Comparison of ENCODE assay signal across 8 cellular contexts in genomic region chr17:57577751-57578607, GRCh38.
A peak's percentile ranks its signal among the peaks of the same experiment; 100 is the strongest.
DNase-seq lines count a peak whose midpoint lies in the region; ATAC-seq, FAIRE-seq and TF ChIP-seq lines count a peak whose summit lies in the region.

No MANE protein-coding gene starts in this region.

- peak overlapping the region in 2 of 4 donors; percentile 2 to 16 for H3K4me3 ChIP-seq in Peyer's patch
- H3K4me3 ChIP-seq in gastrocnemius medialis = peak overlapping the region; percentile 1 to 36 (median 17)
- H3K4me3 ChIP-seq in effector memory CD4-positive, alpha-beta T cell (ENCODE audit: insufficient read depth, low read depth, low read length, poor library complexity, severe bottlenecking) = no peak overlapping the region

- ATAC-seq in gastrocnemius medialis = peak; percentile 66 to 72
- ATAC-seq in HG02870 (IDR thresholded peaks at IDR 0.05; ENCODE audit: unreplicated experiment) = no peak
- no peak for ATAC-seq in HG03457 (IDR thresholded peaks at IDR 0.05; ENCODE audit: unreplicated experiment)

- H3K27ac ChIP-seq in Peyer's patch = peak overlapping the region; percentile 21 to 50 (median 30)
- peak overlapping the region; percentile 46 to 82 (median 70) for H3K27ac ChIP-seq in gastrocnemius medialis
- no peak overlapping the region for H3K27ac ChIP-seq in effector memory CD4-positive, alpha-beta T cell (ENCODE audit: insufficient read depth, low read length, poor library complexity, severe bottlenecking)

- TF ChIP-seq POLR2A in Peyer's patch (IDR thresholded peaks at IDR 0.05) (no peak), gastrocnemius medialis (IDR thresholded peaks at IDR 0.05) (no peak)

- H3K27me3 ChIP-seq in Peyer's patch (no peaks in the 10 kb centered on the region), gastrocnemius medialis (no peaks in the 10 kb centered on the region)
- H3K27me3 ChIP-seq in effector memory CD4-positive, alpha-beta T cell (replicated peaks; ENCODE audit: control insufficient read depth, insufficient read depth, low read length, poor library complexity, severe bottlenecking) = no peaks in the 10 kb centered on the region

- TF ChIP-seq CTCF in Peyer's patch (IDR thresholded peaks at IDR 0.05) (no peak), gastrocnemius medialis (IDR thresholded peaks at IDR 0.05 in 4 of 5, conservative IDR thresholded peaks at IDR 0.05 in 1 of 5) (no peak)

- H3K9me3 ChIP-seq in Peyer's patch (no peaks in the 10 kb centered on the region), gastrocnemius medialis (no peaks in the 10 kb centered on the region)
- no peaks in the 10 kb centered on the region for H3K9me3 ChIP-seq in effector memory CD4-positive, alpha-beta T cell (ENCODE audit: control insufficient read depth, low read length)

- intact Hi-C loops in head of caudate nucleus (cut with DNase I) = no loop called here
- intact Hi-C loops in gastrocnemius medialis (cut with DNase I; ENCODE audit: low total_unique reads) = loop anchor here (10.0 kb wide), 1 partner anchor 293 kb away; no protein-coding TSS in a partner anchor

- DNase-seq in HTR-8/SVneo (ENCODE audit: insufficient read length, low spot score) (no peak), Peyer's patch (no peak), head of caudate nucleus (peak in 24 of 42 donors; percentile 21 to 81 (median 46)), gastrocnemius medialis (peak; percentile 41 to 60), KBM-7 (no peak)
- DNase-seq in effector memory CD4-positive, alpha-beta T cell = no peak

- H3K36me3 ChIP-seq in Peyer's patch = no peaks in the 10 kb centered on the region
- no peaks in the 10 kb centered on the region for H3K36me3 ChIP-seq in gastrocnemius medialis
- no peaks in the 10 kb centered on the region for H3K36me3 ChIP-seq in effector memory CD4-positive, alpha-beta T cell (ENCODE audit: control insufficient read depth, insufficient read depth, low read length)

- in situ Hi-C loops in gastrocnemius medialis (cut with MboI; ENCODE audit: low sequenced_read_pairs in 4 of 4) (loop anchor here in 1 of 4 donors (25.0 kb wide), 1 partner anchor 409 kb away; the partner anchor contains the start of gene VEZF1), KBM-7 (cut with MboI; ENCODE audit: low pct_unique_long_range_greater_than_20kb, low sequenced_read_pairs) (no loop called here)

- H3K4me1 ChIP-seq in Peyer's patch (peaks cover 0 to 5% (median 2%) of the 10 kb centered on the region in 4 donors), gastrocnemius medialis (peaks cover 31 to 38% of the 10 kb centered on the region in 2 donors)
- no peaks in the 10 kb centered on the region for H3K4me1 ChIP-seq in effector memory CD4-positive, alpha-beta T cell (ENCODE audit: control insufficient read depth, insufficient read depth, low read length, poor library complexity, severe bottlenecking)

- peak; percentile 52 for FAIRE-seq in HTR-8/SVneo (lab: Jason Lieb, UNC)

Comparison
In these comparisons a context has a peak if more than half of its experiments do, and no peak if none do; other contexts are left out.
1. DNase-seq: peak in head of caudate nucleus (24 of 42) and gastrocnemius medialis (2 of 2); none in HTR-8/SVneo (single experiment), Peyer's patch (0 of 3), effector memory CD4-positive, alpha-beta T cell (0 of 3) and KBM-7 (single experiment).
2. ATAC-seq: peak in gastrocnemius medialis (2 of 2); none in HG02870 (single experiment) and HG03457 (single experiment).